15 cellular contexts compared by ENCODE assay signal in genomic region chr11:88480217-88480616, GRCh38.
A peak's percentile ranks its signal among the peaks of the same experiment; 100 is the strongest.
DNase-seq lines count a peak whose midpoint lies in the region; ATAC-seq, FAIRE-seq and TF ChIP-seq lines count a peak whose summit lies in the region.
"Had no signal": no experiment of that assay in that cellular context is flagged by ENCODE, and none has a peak within 500 bp of the region (broad histone marks: within the 10 kb centered on the region; RNA-seq: fewer than 3 reads in every experiment).

No MANE protein-coding gene starts in this region.

- no peak overlapping the region for H3K27ac Mint-ChIP-seq in WTC11
- H3K27ac Mint-ChIP-seq: activated CD4-positive, alpha-beta memory T cell treated with anti-CD3 and anti-CD28 coated beads, Interleukin-2, amount 10 ng/mL, durations not matched to agents 7 days and 5 days; activated naive CD8-positive, alpha-beta T cell treated with anti-CD3 and anti-CD28 coated beads for 36 hours; CD8-positive, alpha-beta T cell had no signal

- TF ChIP-seq CTCF in WTC11 (IDR thresholded peaks at IDR 0.05), result no peak

- DNase-seq in AG20443 (ENCODE audit: low spot score) (peak; percentile 63), NCI-H226 (peak; percentile 86), non-pigmented ciliary epithelial cell (ENCODE audit: low read depth) (peak; percentile 73), C1 segment of cervical spinal cord (lab: John Stamatoyannopoulos, UW) (no peak), WTC11 (ENCODE audit: low spot score) (no peak), KG1 (lab: John Stamatoyannopoulos, UW) (no peak)
- DNase-seq: activated CD4-positive, alpha-beta memory T cell treated with anti-CD3 and anti-CD28 coated beads, Interleukin-2, amount 10 ng/mL, durations not matched to agents 7 days and 5 days; activated naive CD8-positive, alpha-beta T cell treated with anti-CD3 and anti-CD28 coated beads for 36 hours; CD8-positive, alpha-beta T cell; NCI-H69; occipital lobe had no signal

- H3K9me3 Mint-ChIP-seq in WTC11, result no peaks in the 10 kb centered on the region
- H3K9me3 Mint-ChIP-seq: activated CD4-positive, alpha-beta memory T cell treated with anti-CD3 and anti-CD28 coated beads, Interleukin-2, amount 10 ng/mL, durations not matched to agents 7 days and 5 days; activated naive CD8-positive, alpha-beta T cell treated with anti-CD3 and anti-CD28 coated beads for 36 hours; CD8-positive, alpha-beta T cell had no signal

- H3K27me3 Mint-ChIP-seq in WTC11 (ENCODE audit: low read depth), result no peaks in the 10 kb centered on the region
- H3K27me3 Mint-ChIP-seq: activated naive CD8-positive, alpha-beta T cell treated with anti-CD3 and anti-CD28 coated beads for 36 hours had no signal

- ATAC-seq in WTC11 (no peak), GM21737 (IDR thresholded peaks at IDR 0.05; ENCODE audit: unreplicated experiment) (no peak)
- ATAC-seq: CD8-positive, alpha-beta T cell; GM12878 had no signal

- peak; percentile 95 for FAIRE-seq in endometrium (lab: Jason Lieb, UNC)
- FAIRE-seq: GM12878, islet of Langerhans had no signal

- POLR2A ChIA-PET in WTC11 (lab: Charles Lee), result no interaction called here

- no peaks in the 10 kb centered on the region for H3K36me3 Mint-ChIP-seq in WTC11
- H3K36me3 Mint-ChIP-seq: activated naive CD8-positive, alpha-beta T cell treated with anti-CD3 and anti-CD28 coated beads for 36 hours; CD8-positive, alpha-beta T cell had no signal

- CTCF ChIA-PET in WTC11 (lab: Charles Lee), result no interaction called here

- H3K4me3 Mint-ChIP-seq in WTC11, result no peak overlapping the region
- H3K4me3 Mint-ChIP-seq: activated CD4-positive, alpha-beta memory T cell treated with anti-CD3 and anti-CD28 coated beads, Interleukin-2, amount 10 ng/mL, durations not matched to agents 7 days and 5 days; activated naive CD8-positive, alpha-beta T cell treated with anti-CD3 and anti-CD28 coated beads for 36 hours; CD8-positive, alpha-beta T cell had no signal

- peaks cover 4% of the 10 kb centered on the region for H3K4me1 Mint-ChIP-seq in WTC11

TF ChIP-seq in WTC11, 78 proteins besides CTCF, POLR2A, EP300 and RAD21:
- TF ChIP-seq JAZF1 (CRISPR knock-in tag; IDR thresholded peaks at IDR 0.05) (no peak), FOXJ3 (CRISPR knock-in tag; IDR thresholded peaks at IDR 0.05; ENCODE audit: borderline replicate concordance) (no peak), ERG (CRISPR knock-in tag; IDR thresholded peaks at IDR 0.05) (no peak), NFE2L1 (CRISPR knock-in tag; IDR thresholded peaks at IDR 0.05) (no peak), USF2 (CRISPR knock-in tag; IDR thresholded peaks at IDR 0.05) (no peak), ZMAT4 (CRISPR knock-in tag; IDR thresholded peaks at IDR 0.05) (no peak), IRF1 (CRISPR knock-in tag; IDR thresholded peaks at IDR 0.05) (no peak)

Comparison
In these comparisons a context has a peak if more than half of its experiments do, and no peak if none do; other contexts are left out.
1. DNase-seq: peak in AG20443 (single experiment), NCI-H226 (single experiment) and non-pigmented ciliary epithelial cell (single experiment); none in C1 segment of cervical spinal cord (0 of 14), WTC11 (single experiment) and KG1 (single experiment).